Comparison of ENCODE assay signal across 8 cellular contexts in genomic region chr7:44122529-44122928, GRCh38. TPM values are rescaled to one million over a fixed set of nuclear protein-coding genes. Genes with fewer than 3 reads are reported as not detected.
DNase-seq lines count a peak whose midpoint lies in the region; ATAC-seq and TF ChIP-seq lines count a peak whose summit lies in the region.

No MANE protein-coding gene starts in this region.

- H3K27me3 ChIP-seq in GM06990 (replicated peaks; ENCODE audit: control insufficient read depth, insufficient read depth, low read length), result no peaks in the 10 kb centered on the region
- no peaks in the 10 kb centered on the region for H3K27me3 ChIP-seq in PC-3 (ENCODE audit: low read length)
- no peaks in the 10 kb centered on the region for H3K27me3 ChIP-seq in esophagus (ENCODE audit: control insufficient read depth in 1 of 2, insufficient read depth in 2 of 2, low read length in 2 of 2)
- no peaks in the 10 kb centered on the region for H3K27me3 ChIP-seq in trophoblast cell (ENCODE audit: insufficient read depth, low read length)

- no TSS peak for BruUV-seq in PC-3 (replicated peaks; lab: Mats Ljungman, UMichigan)

- H3K36me3 ChIP-seq in GM06990 (ENCODE audit: control insufficient read depth, insufficient read depth, low read length), result peaks cover 20% of the 10 kb centered on the region
- H3K36me3 ChIP-seq in PC-3 (ENCODE audit: low read depth, low read length), result peaks cover 21% of the 10 kb centered on the region; the same call in 1 of the 2 replicates
- H3K36me3 ChIP-seq in esophagus (ENCODE audit: control insufficient read depth in 2 of 2, insufficient read depth in 2 of 2, low read length in 1 of 2), result peaks cover 6 to 22% of the 10 kb centered on the region in 2 donors
- peaks cover 24 to 29% of the 10 kb centered on the region in 2 experiments for H3K36me3 ChIP-seq in trophoblast cell (ENCODE audit: control insufficient read depth in 1 of 2, insufficient read depth in 2 of 2, low read length in 2 of 2)

- WGBS in esophagus, 2 donors, result 42 to 46% methylated on average over 1 of the region's 1 CpG
- no CpG with 5 or more reads among the region's 1 CpG for WGBS in trophoblast cell (ENCODE audit: extremely low coverage, insufficient coverage, insufficient read length)

- H3K79me2 ChIP-seq in PC-3 (ENCODE audit: low read length) (peaks cover 38% of the 10 kb centered on the region), trophoblast cell (ENCODE audit: control insufficient read depth, insufficient read depth, low read length, poor library complexity) (no peaks in the 10 kb centered on the region)

- no peak overlapping the region for H2BK120ac ChIP-seq in trophoblast cell (ENCODE audit: insufficient read depth, low read length, poor library complexity)

- POLR2A ChIA-PET in PC-3 (lab: Charles Lee; ENCODE audit: unreplicated experiment), result no interaction called here

- H4K12ac ChIP-seq in trophoblast cell (ENCODE audit: low read depth, low read length), result no peak overlapping the region

- peak overlapping the region; percentile 74; the same call in 1 of the 2 replicates for H2AFZ ChIP-seq in PC-3 (ENCODE audit: low read length)
- H2AFZ ChIP-seq in trophoblast cell (ENCODE audit: insufficient read depth, low read length, poor library complexity), result no peak overlapping the region

- H3K4me3 ChIP-seq in GM06990 (replicated peaks; ENCODE audit: low read depth, low read length) (peak overlapping the region; percentile 91), PC-3 (ENCODE audit: low read length) (peak overlapping the region; percentile 81), esophagus (ENCODE audit: low read depth in 1 of 2, low read length in 2 of 2) (peak overlapping the region; percentile 62 to 83), trophoblast cell (ENCODE audit: low read depth, low read length) (no peak overlapping the region)

- no peaks in the 10 kb centered on the region for H3K9me3 ChIP-seq in PC-3 (ENCODE audit: low read length)
- no peaks in the 10 kb centered on the region for H3K9me3 ChIP-seq in esophagus (ENCODE audit: control insufficient read depth in 2 of 2, insufficient read depth in 1 of 2, low read depth in 1 of 2, low read length in 1 of 2)
- no peaks in the 10 kb centered on the region for H3K9me3 ChIP-seq in trophoblast cell (ENCODE audit: insufficient read depth, low read depth, low read length)

- H3K4me1 ChIP-seq in PC-3 (ENCODE audit: insufficient read depth, low read length), result peaks cover 20% of the 10 kb centered on the region
- H3K4me1 ChIP-seq in esophagus (ENCODE audit: control insufficient read depth in 2 of 2, insufficient read depth in 2 of 2, low read length in 1 of 2), result peaks cover 3 to 4% of the 10 kb centered on the region in 2 donors
- peaks cover 0 to 2% of the 10 kb centered on the region in 2 experiments for H3K4me1 ChIP-seq in trophoblast cell (ENCODE audit: control insufficient read depth in 1 of 2, insufficient read depth in 2 of 2, low read length in 2 of 2)

- peak overlapping the region; percentile 17 for H3K4ac ChIP-seq in trophoblast cell (ENCODE audit: low read depth, low read length)

- H2BK12ac ChIP-seq in trophoblast cell (ENCODE audit: low read length), result no peak overlapping the region

- TF ChIP-seq CTCF in GM06990 (IDR thresholded peaks at IDR 0.05; ENCODE audit: insufficient read depth, low read length, poor library complexity, severe bottlenecking), result no peak
- no peak for TF ChIP-seq CTCF in PC-3 (conservative IDR thresholded peaks at IDR 0.05; ENCODE audit: low read depth, low read length)

- CTCF ChIA-PET in PC-3 (lab: Charles Lee), result no interaction called here

- H2BK5ac ChIP-seq in trophoblast cell (ENCODE audit: low read depth, low read length, poor library complexity), result no peak overlapping the region

- H3K4me2 ChIP-seq in PC-3 (ENCODE audit: low read length), result peak overlapping the region; percentile 97
- peak overlapping the region; percentile 83 for H3K4me2 ChIP-seq in trophoblast cell (ENCODE audit: low read length)

- no peak overlapping the region for H4K91ac ChIP-seq in trophoblast cell (ENCODE audit: low read depth, low read length)

- H3K9ac ChIP-seq in PC-3 (ENCODE audit: low read length), result peak overlapping the region; percentile 93
- H3K9ac ChIP-seq in trophoblast cell (ENCODE audit: low read length), result no peak overlapping the region

- H3K27ac ChIP-seq in PC-3 (ENCODE audit: low read length) (peak overlapping the region; percentile 49; the same call in 1 of the 2 replicates), esophagus (ENCODE audit: low read depth in 2 of 2, low read length in 1 of 2) (peak overlapping the region; percentile 14 to 41), trophoblast cell (ENCODE audit: low read depth, low read length) (no peak overlapping the region)

- H3K18ac ChIP-seq in trophoblast cell (ENCODE audit: low read length), result no peak overlapping the region

- no peak overlapping the region for H3K14ac ChIP-seq in trophoblast cell (ENCODE audit: low read length)

- no peaks in the 10 kb centered on the region for H3F3A ChIP-seq in PC-3 (ENCODE audit: low read length, unreplicated experiment)

- H4K20me1 ChIP-seq in PC-3 (ENCODE audit: low read length), result no peaks in the 10 kb centered on the region

- H3K79me1 ChIP-seq in trophoblast cell (ENCODE audit: low read length), result peaks cover 6% of the 10 kb centered on the region

- DNase-seq in GM06990 (ENCODE audit: extremely low read depth, insufficient read length) (no peak), PC-3 (no peak), trophoblast cell (no peak), left lobe of liver (ENCODE audit: low spot score) (no peak)
- DNase-seq in stimulated activated CD4-positive, alpha-beta T cell treated with anti-CD3 and anti-CD28 coated beads, Interleukin-4, amount 100 ng/mL, for 24 hours, result no peak

- H3K23ac ChIP-seq in trophoblast cell (ENCODE audit: low read length), result no peak overlapping the region

- ATAC-seq in PC-3 (no peak), HG02623 (IDR thresholded peaks at IDR 0.05; ENCODE audit: unreplicated experiment) (no peak), left lobe of liver (no peak), HG02840 (IDR thresholded peaks at IDR 0.05; ENCODE audit: low FRiP score, unreplicated experiment) (no peak)

- H4K8ac ChIP-seq in trophoblast cell (ENCODE audit: low read depth, low read length), result no peak overlapping the region

- no peaks in the 10 kb centered on the region for H3K9me2 ChIP-seq in PC-3 (replicated peaks; ENCODE audit: low read length)

- H2AK5ac ChIP-seq in trophoblast cell (ENCODE audit: low read length), result no peak overlapping the region

- intact Hi-C loops in PC-3 (cut with micrococcal nuclease), result loop anchor here (2.0 kb wide), 1 partner anchor 40 kb away; the partner anchor contains the start of gene POLM

RNA-seq across cellular contexts. Expression of gene POLD2, which starts 0.8 kb away (rescaled TPM):
- 224 and 225 TPM in 2 replicates for total RNA-seq in PC-3 (2014; rRNA removed)
- 10 to 100 TPM; 60.1 to 94.9 TPM for polyA plus RNA-seq in esophagus
- 57.4 and 61.4 TPM in 2 replicates for polyA plus RNA-seq in trophoblast cell (2013)
- total RNA-seq in left lobe of liver, result 78.3 TPM

RNA-seq across cellular contexts. Expression of gene AEBP1, which starts 18.4 kb away (rescaled TPM):
- total RNA-seq in PC-3 (2014; rRNA removed) (not detected in 2 replicates), left lobe of liver (9.4 TPM)
- 10 to 100 TPM in 1 of 2 donors, 1 to 10 TPM in 1; 8.8 to 19.9 TPM for polyA plus RNA-seq in esophagus
- 31.3 and 31.8 TPM in 2 replicates for polyA plus RNA-seq in trophoblast cell (2013)

RNA-seq across cellular contexts. Expression of gene MYL7, which starts 18.6 kb away (rescaled TPM):
- total RNA-seq in PC-3 (2014; rRNA removed) (not detected in 2 replicates), left lobe of liver (not detected)
- polyA plus RNA-seq in esophagus, result under 1 TPM; 0.12 to 0.53 TPM
- polyA plus RNA-seq in trophoblast cell (2013), result 146 and 148 TPM in 2 replicates

RNA-seq across cellular contexts. Expression of gene POLM, which starts 40.2 kb away (rescaled TPM):
- total RNA-seq in PC-3 (2014; rRNA removed) (19.6 and 21.2 TPM in 2 replicates), left lobe of liver (21.0 TPM)
- polyA plus RNA-seq in esophagus, result 10 to 100 TPM; 11.4 to 26.3 TPM
- 10.0 and 10.3 TPM in 2 replicates for polyA plus RNA-seq in trophoblast cell (2013)

RNA-seq across cellular contexts. Expression of gene PGAM2, which starts 57.2 kb away (rescaled TPM):
- total RNA-seq in PC-3 (2014; rRNA removed), result 0.35 and 0.95 TPM in 2 replicates
- polyA plus RNA-seq in esophagus, result 1 to 10 TPM; 2.1 to 3.8 TPM
- polyA plus RNA-seq in trophoblast cell (2013), result 0.14 TPM in 1 of 2 replicates, not detected in the other
- not detected for total RNA-seq in left lobe of liver

Comparison
In these comparisons a context has a peak if more than half of its experiments do, and no peak if none do; other contexts are left out.
1. RNA of gene AEBP1, which starts 18.4 kb away (total RNA-seq): 9.4 TPM in left lobe of liver (single experiment); not detected in PC-3; every median in the first group is over 10 times any median in the second.